ENCODE assay signal across 24 cellular contexts in the genomic region with DNA sequence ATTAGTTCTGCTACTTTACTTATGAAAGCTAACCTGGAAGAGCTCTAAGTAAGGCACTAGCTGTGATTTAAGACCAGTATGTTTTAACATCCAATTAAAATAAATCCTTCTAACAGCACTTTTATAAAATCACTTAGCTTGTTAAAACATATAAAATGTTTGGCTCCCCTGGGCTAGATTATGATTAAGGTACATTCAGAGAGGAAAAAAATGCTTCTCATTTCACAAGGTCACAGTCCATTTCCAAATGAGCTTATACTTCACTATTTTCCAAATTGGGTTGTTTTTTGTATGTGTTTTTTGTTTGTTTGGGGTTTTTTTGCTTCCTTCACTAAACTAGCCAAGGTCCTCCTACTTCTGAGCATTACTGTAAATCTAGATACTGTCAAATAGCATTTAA.
"Had no signal": no experiment of that assay in that cellular context is flagged by ENCODE, and none has a peak within 500 bp of the region (broad histone marks: within the 10 kb centered on the region; RNA-seq: fewer than 3 reads in every experiment).

No MANE protein-coding gene starts in this region.

- H3K36me3 ChIP-seq: colonic mucosa, esophagus squamous epithelium, gastrocnemius medialis, heart left ventricle, left lung, lower lobe of right lung had no signal

- H3K27ac ChIP-seq: colonic mucosa, epithelial cell of prostate, esophagus squamous epithelium, gastrocnemius medialis, heart left ventricle, hepatocyte, left lung, lower lobe of right lung had no signal

- H3K4me3 ChIP-seq: colonic mucosa, esophagus squamous epithelium, gastrocnemius medialis, heart left ventricle, hepatocyte, left lung, lower lobe of right lung, mucosa of descending colon had no signal

- H3K4me1 ChIP-seq: colonic mucosa, esophagus squamous epithelium, gastrocnemius medialis, left lung, lower lobe of right lung had no signal

- ATAC-seq: effector memory CD8-positive, alpha-beta T cell; esophagus mucosa; gastrocnemius medialis; heart left ventricle; left lung; left ventricle myocardium superior; lower lobe of right lung; mucosa of descending colon had no signal

- H3K9me3 ChIP-seq: colonic mucosa, esophagus squamous epithelium, gastrocnemius medialis, heart left ventricle, left lung, lower lobe of right lung, mucosa of descending colon had no signal

- H3K27me3 ChIP-seq: colonic mucosa, esophagus squamous epithelium, gastrocnemius medialis, heart left ventricle, hepatocyte, left lung had no signal

- DNase-seq: colonic mucosa; cortex of kidney; effector CD8-positive, alpha-beta T cell; effector memory CD8-positive, alpha-beta T cell; endodermal cell; erythroblast; esophagus squamous epithelium; foreskin fibroblast; foreskin melanocyte; gastrocnemius medialis; heart left ventricle; hypothalamus; immature natural killer cell; islet precursor cell; kidney; kidney glomerular epithelial cell; left ventricle myocardium superior; lower lobe of right lung; mucosa of descending colon; naive B cell had no signal
